In genomic region chr11:96079691-96080090, GRCh38 we compare ENCODE assay signal across 20 cellular contexts.
DNase-seq lines count a peak whose midpoint lies in the region; ATAC-seq, FAIRE-seq and TF ChIP-seq lines count a peak whose summit lies in the region.
"Had no signal": no experiment of that assay in that cellular context is flagged by ENCODE, and none has a peak within 500 bp of the region (broad histone marks: within the 10 kb centered on the region; RNA-seq: fewer than 3 reads in every experiment).

No MANE protein-coding gene starts in this region.

- CTCF ChIA-PET in activated CD4-positive, alpha-beta memory T cell treated with anti-CD3 and anti-CD28 coated beads for 36 hours (lab: Charles Lee), result interaction anchor here (1.6 kb wide), 1 partner anchor 10 kb away, joined by 4 read pairs; no protein-coding TSS in a partner anchor
- CTCF ChIA-PET in activated CD4-positive, alpha-beta memory T cell treated with anti-CD3 and anti-CD28 coated beads, Interleukin-2, amount 10 ng/mL, durations not matched to agents 7 days and 5 days (lab: Charles Lee), result no interaction called here

- no peak overlapping the region for H3K4me3 Mint-ChIP-seq in activated CD4-positive, alpha-beta memory T cell treated with anti-CD3 and anti-CD28 coated beads for 36 hours
- H3K4me3 Mint-ChIP-seq in activated CD4-positive, alpha-beta memory T cell treated with anti-CD3 and anti-CD28 coated beads, Interleukin-2, amount 10 ng/mL, durations not matched to agents 7 days and 5 days, result no peak overlapping the region
- H3K4me3 Mint-ChIP-seq in activated naive CD8-positive, alpha-beta T cell treated with anti-CD3 and anti-CD28 coated beads, Interleukin-2, amount 50 U/mL, for 24 hours, result no peak overlapping the region

- DNase-seq in activated CD4-positive, alpha-beta memory T cell treated with anti-CD3 and anti-CD28 coated beads for 36 hours, result peak; percentile 42
- DNase-seq in activated CD4-positive, alpha-beta memory T cell treated with anti-CD3 and anti-CD28 coated beads, Interleukin-2, amount 10 ng/mL, durations not matched to agents 7 days and 5 days, result no peak
- peak; percentile 69 for DNase-seq in LHCN-M2 (ENCODE audit: low read depth)
- DNase-seq in activated naive CD8-positive, alpha-beta T cell treated with anti-CD3 and anti-CD28 coated beads, Interleukin-2, amount 50 U/mL, for 24 hours, result no peak
- DNase-seq in smooth muscle cell (lab: John Stamatoyannopoulos, UW; ENCODE audit: unreplicated experiment), result no peak
- DNase-seq in effector CD4-positive, alpha-beta T cell, result no peak
- DNase-seq in GM12891 (ENCODE audit: insufficient read length, low spot score), result no peak
- DNase-seq in cortex of kidney (lab: John Stamatoyannopoulos, UW), result no peak
- DNase-seq: AML-193, Calu3, DMS79 treated with DMSO at 0.1 percent for 48 hours, GOT3, NCI-H1436 treated with DMSO at 0.1 percent for 48 hours, NCI-H2081 treated with DMSO at 0.1 percent for 48 hours, NCI-H446, NCI-H774, PC-9 had no signal

- peaks cover 4% of the 10 kb centered on the region for H3K4me1 ChIP-seq in smooth muscle cell (ENCODE audit: low read depth)

- H3K9me3 Mint-ChIP-seq in activated CD4-positive, alpha-beta memory T cell treated with anti-CD3 and anti-CD28 coated beads for 36 hours, result no peaks in the 10 kb centered on the region
- H3K9me3 Mint-ChIP-seq in activated CD4-positive, alpha-beta memory T cell treated with anti-CD3 and anti-CD28 coated beads, Interleukin-2, amount 10 ng/mL, durations not matched to agents 7 days and 5 days, result no peaks in the 10 kb centered on the region
- H3K9me3 Mint-ChIP-seq in activated naive CD8-positive, alpha-beta T cell treated with anti-CD3 and anti-CD28 coated beads, Interleukin-2, amount 50 U/mL, for 24 hours, result no peaks in the 10 kb centered on the region

- H3K79me2 ChIP-seq in smooth muscle cell (ENCODE audit: low read depth), result peaks cover 59% of the 10 kb centered on the region

- no peaks in the 10 kb centered on the region for H3K36me3 ChIP-seq in smooth muscle cell (ENCODE audit: low read depth)

- no peaks in the 10 kb centered on the region for H3K9me3 ChIP-seq in smooth muscle cell (replicated peaks; ENCODE audit: low read depth)

- whole genome bisulfite sequencing in smooth muscle cell (ENCODE audit: low lambda C conversion rate), result 85% methylated on average over 4 of the region's 4 CpGs

- no peaks in the 10 kb centered on the region for H4K20me1 ChIP-seq in smooth muscle cell (ENCODE audit: low read depth)

- H3K4me3 ChIP-seq in smooth muscle cell, result no peak overlapping the region
- H3K4me3 ChIP-seq: PC-9 had no signal

- H3F3A ChIP-seq in smooth muscle cell (ENCODE audit: low read depth), result no peaks in the 10 kb centered on the region

- H3K9ac ChIP-seq in smooth muscle cell (ENCODE audit: low read depth), result no peak overlapping the region

- no peaks in the 10 kb centered on the region for H3K27me3 ChIP-seq in smooth muscle cell (ENCODE audit: low read depth)

- H3K36me3 Mint-ChIP-seq in activated CD4-positive, alpha-beta memory T cell treated with anti-CD3 and anti-CD28 coated beads for 36 hours, result peaks cover 6% of the 10 kb centered on the region
- H3K36me3 Mint-ChIP-seq in activated CD4-positive, alpha-beta memory T cell treated with anti-CD3 and anti-CD28 coated beads, Interleukin-2, amount 10 ng/mL, durations not matched to agents 7 days and 5 days (ENCODE audit: low read depth), result peaks cover 5% of the 10 kb centered on the region
- H3K36me3 Mint-ChIP-seq in activated naive CD8-positive, alpha-beta T cell treated with anti-CD3 and anti-CD28 coated beads, Interleukin-2, amount 50 U/mL, for 24 hours (ENCODE audit: low read depth), result peaks cover 10% of the 10 kb centered on the region

- TF ChIP-seq POLR2A in GM12891 (IDR thresholded peaks at IDR 0.05; ENCODE audit: low read depth, low read length), result no peak

- H3K4me2 ChIP-seq in smooth muscle cell, result no peak overlapping the region
- H3K4me2 ChIP-seq: PC-9 had no signal

- H3K4me1 Mint-ChIP-seq in activated CD4-positive, alpha-beta memory T cell treated with anti-CD3 and anti-CD28 coated beads for 36 hours (ENCODE audit: low read depth), result peaks cover 57% of the 10 kb centered on the region
- H3K4me1 Mint-ChIP-seq in activated CD4-positive, alpha-beta memory T cell treated with anti-CD3 and anti-CD28 coated beads, Interleukin-2, amount 10 ng/mL, durations not matched to agents 7 days and 5 days, result peaks cover 30% of the 10 kb centered on the region
- H3K4me1 Mint-ChIP-seq in activated naive CD8-positive, alpha-beta T cell treated with anti-CD3 and anti-CD28 coated beads, Interleukin-2, amount 50 U/mL, for 24 hours, result peaks cover 62% of the 10 kb centered on the region

- peak overlapping the region; percentile 12 for H3K27ac ChIP-seq in smooth muscle cell (ENCODE audit: low read depth)
- H3K27ac ChIP-seq: PC-9 had no signal

- no peak overlapping the region for H2AFZ ChIP-seq in smooth muscle cell (ENCODE audit: low read depth)
- H2AFZ ChIP-seq: PC-9 had no signal

- peak overlapping the region; percentile 71 for H3K27ac Mint-ChIP-seq in activated CD4-positive, alpha-beta memory T cell treated with anti-CD3 and anti-CD28 coated beads for 36 hours
- no peak overlapping the region for H3K27ac Mint-ChIP-seq in activated CD4-positive, alpha-beta memory T cell treated with anti-CD3 and anti-CD28 coated beads, Interleukin-2, amount 10 ng/mL, durations not matched to agents 7 days and 5 days
- H3K27ac Mint-ChIP-seq in activated naive CD8-positive, alpha-beta T cell treated with anti-CD3 and anti-CD28 coated beads, Interleukin-2, amount 50 U/mL, for 24 hours, result peak overlapping the region; percentile 76

- no peaks in the 10 kb centered on the region for H3K27me3 Mint-ChIP-seq in activated CD4-positive, alpha-beta memory T cell treated with anti-CD3 and anti-CD28 coated beads for 36 hours
- H3K27me3 Mint-ChIP-seq in activated CD4-positive, alpha-beta memory T cell treated with anti-CD3 and anti-CD28 coated beads, Interleukin-2, amount 10 ng/mL, durations not matched to agents 7 days and 5 days, result no peaks in the 10 kb centered on the region
- no peaks in the 10 kb centered on the region for H3K27me3 Mint-ChIP-seq in activated naive CD8-positive, alpha-beta T cell treated with anti-CD3 and anti-CD28 coated beads, Interleukin-2, amount 50 U/mL, for 24 hours

- POLR2A ChIA-PET in activated CD4-positive, alpha-beta memory T cell treated with anti-CD3 and anti-CD28 coated beads for 36 hours (lab: Charles Lee), result no interaction called here
- POLR2A ChIA-PET in activated CD4-positive, alpha-beta memory T cell treated with anti-CD3 and anti-CD28 coated beads, Interleukin-2, amount 10 ng/mL, durations not matched to agents 7 days and 5 days (lab: Charles Lee), result no interaction called here

- FAIRE-seq in GM12891 (lab: Jason Lieb, UNC), result no peak
- FAIRE-seq: G401.6, GM19239 had no signal

- intact Hi-C loops in activated CD4-positive, alpha-beta memory T cell treated with anti-CD3 and anti-CD28 coated beads for 36 hours (cut with micrococcal nuclease), result no loop called here

- no peak for TF ChIP-seq CTCF in smooth muscle cell (IDR thresholded peaks at IDR 0.05; ENCODE audit: borderline replicate concordance, insufficient read depth, poor library complexity, severe bottlenecking)

- ATAC-seq in activated naive CD8-positive, alpha-beta T cell treated with anti-CD3 and anti-CD28 coated beads, Interleukin-2, amount 50 U/mL, for 24 hours, result peak; percentile 18
- ATAC-seq: Right ventricle myocardium inferior had no signal

TF ChIP-seq in GM12891, 5 proteins besides CTCF, POLR2A, EP300 and RAD21:
- TF ChIP-seq POU2F2 (IDR thresholded peaks at IDR 0.05; ENCODE audit: low read depth, low read length) (no peak), POLR2AphosphoS5 (IDR thresholded peaks at IDR 0.05; ENCODE audit: low read depth, low read length) (no peak), TAF1 (IDR thresholded peaks at IDR 0.05; ENCODE audit: low read depth, low read length) (no peak), PAX5 (IDR thresholded peaks at IDR 0.05; ENCODE audit: insufficient read depth, low read length, severe bottlenecking) (no peak), SPI1 (IDR thresholded peaks at IDR 0.05; ENCODE audit: low read depth, low read length) (no peak)

Comparison
In these comparisons a context has a peak if more than half of its experiments do, and no peak if none do; other contexts are left out.
1. DNase-seq: peak in activated CD4-positive, alpha-beta memory T cell treated with anti-CD3 and anti-CD28 coated beads for 36 hours (single experiment) and LHCN-M2 (single experiment); none in activated CD4-positive, alpha-beta memory T cell treated with anti-CD3 and anti-CD28 coated beads, Interleukin-2, amount 10 ng/mL, durations not matched to agents 7 days and 5 days (single experiment), activated naive CD8-positive, alpha-beta T cell treated with anti-CD3 and anti-CD28 coated beads, Interleukin-2, amount 50 U/mL, for 24 hours (single experiment), smooth muscle cell (single experiment), effector CD4-positive, alpha-beta T cell (single experiment), GM12891 (single experiment) and cortex of kidney (single experiment).